9 cellular contexts compared by ENCODE assay signal in the genomic region with DNA sequence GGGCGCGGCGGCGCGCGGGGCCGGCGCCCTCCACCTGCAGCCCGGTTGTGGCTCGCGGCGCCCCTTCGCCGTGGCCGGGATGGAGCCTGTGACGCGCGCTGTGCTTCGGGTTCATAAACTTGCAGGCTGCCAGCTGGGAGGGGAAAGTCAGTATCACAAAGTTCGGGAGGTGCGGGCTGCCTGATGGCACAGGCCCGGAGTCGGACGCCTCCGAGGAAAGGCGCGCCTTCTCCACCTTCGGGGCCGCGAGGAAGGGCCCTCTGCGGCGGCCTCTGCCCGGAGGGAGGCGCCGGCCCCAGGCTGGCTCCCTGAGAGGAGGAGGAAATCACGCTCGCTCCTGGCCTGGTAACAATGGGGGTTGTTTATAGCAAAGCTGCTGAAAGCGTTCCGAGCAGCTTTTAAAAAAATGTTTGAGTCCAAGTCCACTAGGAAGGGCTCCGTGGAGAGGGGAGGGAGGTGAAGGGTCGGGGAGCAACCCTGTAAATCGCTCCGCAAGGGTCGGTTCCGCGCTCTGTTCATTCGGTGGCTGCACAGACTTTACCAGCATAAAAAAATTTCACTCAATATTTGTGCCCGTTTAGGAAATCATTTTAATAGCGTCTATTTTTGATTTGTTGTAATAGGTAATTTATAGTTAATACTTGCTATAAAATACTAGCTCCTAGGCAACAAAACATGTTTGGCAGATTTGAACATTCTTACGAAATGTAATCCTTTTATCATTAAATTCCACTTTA. TPM values are rescaled to one million over a fixed set of nuclear protein-coding genes. Genes with fewer than 3 reads are reported as not detected.
DNase-seq lines count a peak whose midpoint lies in the region; ATAC-seq, FAIRE-seq and TF ChIP-seq lines count a peak whose summit lies in the region.
"Had no signal": no experiment of that assay in that cellular context is flagged by ENCODE, and none has a peak within 500 bp of the region (broad histone marks: within the 10 kb centered on the region; RNA-seq: fewer than 3 reads in every experiment).

No MANE protein-coding gene starts in this region.

- peak overlapping the region; percentile 55 for H3K27ac ChIP-seq in endothelial cell of umbilical vein (ENCODE audit: insufficient read depth, low read depth, low read length)
- H3K27ac ChIP-seq in stomach = peak overlapping the region; percentile 85 to 91 (median 88)

- CTCF ChIA-PET in activated CD8-positive, alpha-beta T cell treated with anti-CD3 and anti-CD28 coated beads, Interleukin-2, amount 10 ng/mL, durations not matched to agents 7 days and 5 days (lab: Charles Lee) = interaction anchor here (1.0 to 1.3 kb wide), 3 partner anchors 16 to 341 kb away, joined by 3 read pairs; no protein-coding TSS in a partner anchor
- CTCF ChIA-PET in endothelial cell of umbilical vein (lab: Charles Lee) = interaction anchor here (1.4 to 3.8 kb wide), 5 partner anchors 12 to 342 kb away, joined by 3 to 20 read pairs (median 6); no protein-coding TSS in a partner anchor

- POLR2A ChIA-PET in activated CD8-positive, alpha-beta T cell treated with anti-CD3 and anti-CD28 coated beads, Interleukin-2, amount 10 ng/mL, durations not matched to agents 7 days and 5 days (lab: Charles Lee) = no interaction called here
- POLR2A ChIA-PET in endothelial cell of umbilical vein (lab: Charles Lee) = no interaction called here

- TF ChIP-seq CTCF in endothelial cell of umbilical vein (IDR thresholded peaks at IDR 0.05; ENCODE audit: extremely low read depth in 1 of 2, insufficient read depth in 1 of 2, low read depth in 1 of 2, low read length in 2 of 2) (no peak), stomach (IDR thresholded peaks at IDR 0.05) (no peak)

- H3K4me3 Mint-ChIP-seq in activated CD8-positive, alpha-beta T cell treated with anti-CD3 and anti-CD28 coated beads, Interleukin-2, amount 10 ng/mL, durations not matched to agents 7 days and 5 days = peak overlapping the region; percentile 81
- H3K4me3 Mint-ChIP-seq in memory B cell = peak overlapping the region; percentile 91

- no peaks in the 10 kb centered on the region for H3K9me1 ChIP-seq in endothelial cell of umbilical vein (replicated peaks; ENCODE audit: control insufficient read depth, extremely low read depth, insufficient read depth, low read length)

- peaks cover 50% of the 10 kb centered on the region for H3K79me2 ChIP-seq in endothelial cell of umbilical vein (ENCODE audit: control insufficient read depth, insufficient read depth, low read length)

- H3K9ac ChIP-seq in endothelial cell of umbilical vein (replicated peaks; ENCODE audit: extremely low read depth, insufficient read depth, low read length) = peak overlapping the region; percentile 73

- H3K4me3 ChIP-seq in endothelial cell of umbilical vein (replicated peaks in 1 of 3; ENCODE audit: insufficient read depth in 1 of 3, low read depth in 1 of 3, low read length in 3 of 3) = peak overlapping the region; percentile 80 to 98 (median 80)
- H3K4me3 ChIP-seq in stomach = peak overlapping the region; percentile 68 to 88 (median 80)

- H3K36me3 ChIP-seq in endothelial cell of umbilical vein (ENCODE audit: control insufficient read depth in 2 of 2, extremely low read depth in 1 of 2, insufficient read depth in 2 of 2, low read length in 2 of 2) (no peaks in the 10 kb centered on the region), stomach (no peaks in the 10 kb centered on the region)

- whole genome bisulfite sequencing in stomach, 5 donors = 1 to 2% (median 1%) methylated on average over 28 to 50 of the region's 50 CpGs

- H3K4me1 ChIP-seq in endothelial cell of umbilical vein (ENCODE audit: control insufficient read depth, extremely low read depth, insufficient read depth, low read length) (peaks cover 39% of the 10 kb centered on the region), stomach (peaks cover 8 to 70% (median 48%) of the 10 kb centered on the region in 4 donors)

- dilution Hi-C loops in endothelial cell of umbilical vein (cut with MboI; ENCODE audit: extremely low pct_ligation_motif_present, low sequenced_read_pairs) = no loop called here

- H3K9me3 ChIP-seq in endothelial cell of umbilical vein (replicated peaks; ENCODE audit: control insufficient read depth, insufficient read depth, low read length) (no peaks in the 10 kb centered on the region), stomach (no peaks in the 10 kb centered on the region)

- ATAC-seq in GM21737 (IDR thresholded peaks at IDR 0.05; ENCODE audit: unreplicated experiment) = peak; percentile 33
- ATAC-seq in activated CD8-positive, alpha-beta T cell treated with anti-CD3 and anti-CD28 coated beads, Interleukin-2, amount 10 ng/mL, durations not matched to agents 7 days and 5 days = peak; percentile 34
- ATAC-seq in memory B cell (ENCODE audit: low read depth) = peak; percentile 23

- intact Hi-C loops in endothelial cell of umbilical vein (cut with micrococcal nuclease) (loop anchor here (1.0 to 10.0 kb wide), 6 partner anchors 71 to 343 kb away; no protein-coding TSS in a partner anchor), stomach (cut with DNase I; ENCODE audit: low total_unique reads) (no loop called here)

- DNase-seq in DMS 273 (lab: John Stamatoyannopoulos, UW; ENCODE audit: unreplicated experiment) (peak; percentile 82), DMS 273 treated with DMSO at 0.1 percent for 48 hours (lab: John Stamatoyannopoulos, UW) (no peak), LoVo (ENCODE audit: low spot score) (peak; percentile 38), endothelial cell of umbilical vein (ENCODE audit: low read depth, low spot score) (peak; percentile 67), memory B cell (ENCODE audit: low spot score in 2 of 2) (peak; percentile 34 to 55), stomach (peak; percentile 61)
- DNase-seq in activated CD8-positive, alpha-beta T cell treated with anti-CD3 and anti-CD28 coated beads, Interleukin-2, amount 10 ng/mL, durations not matched to agents 7 days and 5 days = peak; percentile 42

- H3K4me1 Mint-ChIP-seq in activated CD8-positive, alpha-beta T cell treated with anti-CD3 and anti-CD28 coated beads, Interleukin-2, amount 10 ng/mL, durations not matched to agents 7 days and 5 days (ENCODE audit: low read depth) = peaks cover 47% of the 10 kb centered on the region
- peaks cover 22% of the 10 kb centered on the region for H3K4me1 Mint-ChIP-seq in memory B cell

- H3K36me3 Mint-ChIP-seq in activated CD8-positive, alpha-beta T cell treated with anti-CD3 and anti-CD28 coated beads, Interleukin-2, amount 10 ng/mL, durations not matched to agents 7 days and 5 days (ENCODE audit: low read depth) = peaks cover 7% of the 10 kb centered on the region
- H3K36me3 Mint-ChIP-seq in memory B cell = no peaks in the 10 kb centered on the region

- H3K27me3 ChIP-seq in endothelial cell of umbilical vein (ENCODE audit: control insufficient read depth in 2 of 2, insufficient read depth in 2 of 2, low read length in 2 of 2) (no peaks in the 10 kb centered on the region), stomach (peaks cover 0 to 13% (median 0%) of the 10 kb centered on the region in 3 donors)

- H3K9me3 Mint-ChIP-seq in activated CD8-positive, alpha-beta T cell treated with anti-CD3 and anti-CD28 coated beads, Interleukin-2, amount 10 ng/mL, durations not matched to agents 7 days and 5 days (ENCODE audit: insufficient read depth) = no peaks in the 10 kb centered on the region
- H3K9me3 Mint-ChIP-seq in memory B cell = no peaks in the 10 kb centered on the region

- no peak for FAIRE-seq in endothelial cell of umbilical vein (lab: Jason Lieb, UNC)
- FAIRE-seq: A204.1 had no signal

- peaks cover 55% of the 10 kb centered on the region for H3K27me3 Mint-ChIP-seq in activated CD8-positive, alpha-beta T cell treated with anti-CD3 and anti-CD28 coated beads, Interleukin-2, amount 10 ng/mL, durations not matched to agents 7 days and 5 days (ENCODE audit: low read depth)
- H3K27me3 Mint-ChIP-seq in memory B cell = no peaks in the 10 kb centered on the region

- peaks cover 26% of the 10 kb centered on the region for H4K20me1 ChIP-seq in endothelial cell of umbilical vein (replicated peaks; ENCODE audit: control insufficient read depth, extremely low read depth, insufficient read depth, low read length)

- TF ChIP-seq EP300 in stomach (IDR thresholded peaks at IDR 0.05) = no peak

- TF ChIP-seq POLR2A in endothelial cell of umbilical vein (IDR thresholded peaks at IDR 0.05; ENCODE audit: low read depth, low read length) (no peak), stomach (IDR thresholded peaks at IDR 0.05) (no peak)

- peak overlapping the region; percentile 88 for H3K4me2 ChIP-seq in endothelial cell of umbilical vein (ENCODE audit: insufficient read depth, low read length)

- peak overlapping the region; percentile 80 for H2AFZ ChIP-seq in endothelial cell of umbilical vein (ENCODE audit: low read depth, low read length)

- BruUV-seq in endothelial cell of umbilical vein (replicated peaks; lab: Mats Ljungman, UMichigan) = no TSS peak

- peak overlapping the region; percentile 60 for H3K27ac Mint-ChIP-seq in activated CD8-positive, alpha-beta T cell treated with anti-CD3 and anti-CD28 coated beads, Interleukin-2, amount 10 ng/mL, durations not matched to agents 7 days and 5 days
- peak overlapping the region; percentile 82 for H3K27ac Mint-ChIP-seq in memory B cell

TF ChIP-seq in endothelial cell of umbilical vein, 7 proteins besides CTCF, POLR2A, EP300 and RAD21 (continues in another document):
- TF ChIP-seq JUN (IDR thresholded peaks at IDR 0.05; ENCODE audit: borderline replicate concordance, insufficient read depth, insufficient read length, low read depth) (no peak), EZH2 (IDR thresholded peaks at IDR 0.05; ENCODE audit: borderline replicate concordance, low read depth, low read length, severe bottlenecking) (no peak), MYC (IDR thresholded peaks at IDR 0.05; ENCODE audit: low read depth, low read length) (no peak), GATA2 (IDR thresholded peaks at IDR 0.05; ENCODE audit: insufficient read depth, insufficient read length, low read depth, low read length) (no peak), POLR2AphosphoS5 (IDR thresholded peaks at IDR 0.05; ENCODE audit: insufficient read depth, low read depth, low read length) (no peak)

RNA-seq across cellular contexts. Expression of gene AFDN, which starts 1.0 kb away (rescaled TPM):
- 10 to 100 TPM; 20.9 to 24.2 TPM for total RNA-seq in activated CD8-positive, alpha-beta T cell treated with anti-CD3 and anti-CD28 coated beads, Interleukin-2, amount 10 ng/mL, durations not matched to agents 7 days and 5 days
- total RNA-seq in endothelial cell of umbilical vein (128 and 134 TPM in 2 replicates), stomach (100 to 1,000 TPM in 4 of 5 donors, 10 to 100 TPM in 1; 95.1 to 521 (median 203) TPM)
- polyA plus RNA-seq in endothelial cell of umbilical vein (28.0 and 31.0 TPM in 2 replicates), stomach (10 to 100 TPM; 24.8 to 34.7 (median 25.7) TPM)
- 24.2 and 26.6 TPM in 2 replicates for polyA plus RNA-seq in endothelial cell of umbilical vein (2011; cell fraction: cytosol; rRNA removed)
- 238 and 251 TPM in 2 replicates for polyA plus RNA-seq in endothelial cell of umbilical vein (2011; cell fraction: nucleus; rRNA removed)
- polyA plus RNA-seq in endothelial cell of umbilical vein (2012) = 39.8 and 43.9 TPM in 2 replicates
- polyA minus RNA-seq in endothelial cell of umbilical vein = 146 and 171 TPM in 2 replicates
- 15.5 TPM for polyA minus RNA-seq in endothelial cell of umbilical vein (2011; cell fraction: cytosol; rRNA and poly(A)+ RNA removed)
- polyA minus RNA-seq in endothelial cell of umbilical vein (2011; cell fraction: nucleus; rRNA and poly(A)+ RNA removed) = 258 and 322 TPM in 2 replicates
